Comparison of ENCODE assay signal across 26 cellular contexts in the genomic region with DNA sequence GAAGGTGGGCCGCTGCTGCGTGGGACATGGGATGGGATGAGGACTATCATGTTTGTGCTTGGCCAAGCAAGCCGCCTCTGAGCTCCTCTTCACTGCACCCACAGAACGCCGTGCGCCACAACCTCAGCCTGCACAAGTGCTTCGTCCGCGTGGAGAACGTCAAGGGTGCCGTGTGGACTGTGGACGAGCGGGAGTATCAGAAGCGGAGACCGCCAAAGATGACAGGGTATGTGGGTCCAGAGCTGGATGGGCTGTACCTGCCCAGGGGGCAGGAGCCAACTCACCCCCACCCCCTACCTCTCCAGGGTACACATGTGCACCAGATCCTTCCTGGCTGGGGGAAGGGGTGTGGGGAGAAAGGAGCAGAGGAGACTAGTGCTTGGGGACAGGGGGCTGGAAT. TPM values are rescaled to one million over a fixed set of nuclear protein-coding genes. Genes with fewer than 3 reads are reported as not detected.
DNase-seq lines count a peak whose midpoint lies in the region; ATAC-seq, FAIRE-seq and TF ChIP-seq lines count a peak whose summit lies in the region.
"Had no signal": no experiment of that assay in that cellular context is flagged by ENCODE, and none has a peak within 500 bp of the region (broad histone marks: within the 10 kb centered on the region; RNA-seq: fewer than 3 reads in every experiment).

No MANE protein-coding gene starts in this region.

- H3K27ac Mint-ChIP-seq in endodermal cell = no peak overlapping the region
- H3K27ac Mint-ChIP-seq: CD4-positive, alpha-beta memory T cell had no signal

- H2AFZ ChIP-seq in HepG2 (ENCODE audit: low read length) (no peak overlapping the region), MM.1S (ENCODE audit: low read length) (no peak overlapping the region)

- H4K20me1 ChIP-seq in HepG2 (ENCODE audit: insufficient read depth, low read length) (peaks cover 9% of the 10 kb centered on the region; the same call in 1 of the 2 replicates), MM.1S (ENCODE audit: insufficient read depth, low read length) (no peaks in the 10 kb centered on the region)

- no TSS peak for BruUV-seq in A673 (replicated peaks; lab: Mats Ljungman, UMichigan)
- no TSS peak for BruUV-seq in HepG2 (replicated peaks; lab: Mats Ljungman, UMichigan)

- H3F3A ChIP-seq in MM.1S (ENCODE audit: insufficient read depth, low read length) = no peaks in the 10 kb centered on the region

- peaks cover 56% of the 10 kb centered on the region for H3K36me3 Mint-ChIP-seq in endodermal cell (ENCODE audit: low read depth)

- no peak overlapping the region for H3K4me3 Mint-ChIP-seq in endodermal cell
- H3K4me3 Mint-ChIP-seq: CD4-positive, alpha-beta memory T cell had no signal

- POLR2A ChIA-PET in A673 (lab: Charles Lee; ENCODE audit: low non-redundant PET) (no interaction called here), HepG2 (lab: Yijun Ruan, JAX) (interaction anchor here (0.5 to 2.0 kb wide), 4 partner anchors 10 to 138 kb away, joined by 3 to 7 read pairs (median 3); no protein-coding TSS in a partner anchor)

- in situ Hi-C loops in HepG2 (cut with HindIII; ENCODE audit: extremely low pct_ligation_motif_present, low pct_unique_long_range_greater_than_20kb) = loop anchor here (5.0 kb wide), 4 partner anchors 47 to 222 kb away; partner anchors contain the start of gene FOXP4

- H3K9me2 ChIP-seq in MM.1S (replicated peaks; ENCODE audit: insufficient read depth, low read length) = no peaks in the 10 kb centered on the region

- H3K36me3 ChIP-seq in A673 (ENCODE audit: insufficient read depth, low read length, poor library complexity, severe bottlenecking) = peaks cover 22% of the 10 kb centered on the region
- peaks cover 9% of the 10 kb centered on the region; the same call in 1 of the 2 replicates for H3K36me3 ChIP-seq in SK-N-MC (ENCODE audit: insufficient read depth, low read length)
- H3K36me3 ChIP-seq in HepG2 (replicated peaks in 1 of 2; ENCODE audit: control insufficient read depth in 1 of 2, insufficient read depth in 2 of 2, low read length in 2 of 2) = peaks cover 51 to 82% of the 10 kb centered on the region in 2 experiments
- peaks cover 55% of the 10 kb centered on the region for H3K36me3 ChIP-seq in endodermal cell (ENCODE audit: control insufficient read depth, insufficient read depth, low read length)
- H3K36me3 ChIP-seq in MM.1S (replicated peaks; ENCODE audit: insufficient read depth, low read length) = no peaks in the 10 kb centered on the region

- FAIRE-seq in HepG2 (lab: Jason Lieb, UNC) = no peak
- FAIRE-seq: A204.1, GM12892, RCC 7860 had no signal

- intact Hi-C loops in A673 (cut with micrococcal nuclease; ENCODE audit: unreplicated experiment) (loop anchor here (5.0 kb wide), 1 partner anchor 62 kb away; no protein-coding TSS in a partner anchor), HepG2 (cut with micrococcal nuclease; ENCODE audit: unreplicated experiment) (no loop called here), posterior vena cava (cut with DNase I) (loop anchor here (5.0 to 10.0 kb wide), 3 partner anchors 130 to 227 kb away; no protein-coding TSS in a partner anchor)

- WGBS in HepG2 (ENCODE audit: low lambda C conversion rate) = 98% methylated on average over 15 of the region's 15 CpGs
- 96 to 97% methylated on average over 5 to 15 of the region's 15 CpGs for WGBS in endodermal cell (ENCODE audit: insufficient coverage in 1 of 2, insufficient read length in 1 of 2), 2 experiments

- CTCF ChIA-PET in A673 (lab: Charles Lee) = interaction anchor here (1.0 kb wide), 1 partner anchor 171 kb away, joined by 3 read pairs; no protein-coding TSS in a partner anchor
- CTCF ChIA-PET in HepG2 (lab: Yijun Ruan, JAX; ENCODE audit: low intra/inter-chr PET ratio, low total read pairs) = no interaction called here

- peak in 1 of 2 experiments; percentile 27; a peak in 1 of 4 replicates for TF ChIP-seq POLR2A in HepG2 (IDR thresholded peaks at IDR 0.05; ENCODE audit: insufficient read depth in 1 of 2, low read depth in 2 of 2, low read length in 2 of 2)

- TF ChIP-seq CTCF in A673 (conservative IDR thresholded peaks at IDR 0.05; ENCODE audit: low read depth, low read length) (no peak), HepG2 (CRISPR knock-in tag; IDR thresholded peaks at IDR 0.05) (no peak), endodermal cell (conservative IDR thresholded peaks at IDR 0.05) (no peak), MM.1S (IDR thresholded peaks at IDR 0.05; ENCODE audit: low read length) (no peak)

- peaks cover 8% of the 10 kb centered on the region for H3K4me1 Mint-ChIP-seq in endodermal cell

- H3K79me2 ChIP-seq in HepG2 (ENCODE audit: insufficient read depth, low read length) (no peaks in the 10 kb centered on the region), MM.1S (ENCODE audit: low read length) (no peaks in the 10 kb centered on the region)

- H3K27me3 ChIP-seq in A673 (replicated peaks; ENCODE audit: insufficient read depth, low read depth, low read length, poor library complexity) (no peaks in the 10 kb centered on the region), HepG2 (ENCODE audit: control insufficient read depth in 1 of 2, insufficient read depth in 2 of 2, low read length in 2 of 2) (no peaks in the 10 kb centered on the region), endodermal cell (ENCODE audit: control insufficient read depth, insufficient read depth, low read length, poor library complexity, severe bottlenecking) (no peaks in the 10 kb centered on the region), MM.1S (replicated peaks; ENCODE audit: insufficient read depth, low read length) (no peaks in the 10 kb centered on the region)
- H3K27me3 ChIP-seq: BLaER1 treated with 17β-estradiol and CSF1 and Interleukin-3, amounts not matched to agents 10 nM and 100 nM had no signal

- H3K9ac ChIP-seq in SK-N-MC (ENCODE audit: insufficient read length) (no peak overlapping the region), HepG2 (ENCODE audit: insufficient read depth, low read depth, low read length) (no peak overlapping the region), endodermal cell (ENCODE audit: extremely low read depth, low read length, poor library complexity, severe bottlenecking) (no peak overlapping the region), MM.1S (ENCODE audit: low read length) (no peak overlapping the region)

- TF ChIP-seq EP300 in HepG2 (IDR thresholded peaks at IDR 0.05; ENCODE audit: low read depth in 2 of 2, low read length in 2 of 2) (no peak), HepG2 (CRISPR knock-in tag; IDR thresholded peaks at IDR 0.05; ENCODE audit: borderline replicate concordance) (no peak)

- H3K9me3 ChIP-seq in A673 (ENCODE audit: low read depth, low read length, poor library complexity, severe bottlenecking) (no peaks in the 10 kb centered on the region), SK-N-MC (ENCODE audit: low read depth, low read length) (no peaks in the 10 kb centered on the region), HepG2 (ENCODE audit: low read length) (no peaks in the 10 kb centered on the region), endodermal cell (ENCODE audit: control insufficient read depth, low read length) (no peaks in the 10 kb centered on the region), MM.1S (replicated peaks; ENCODE audit: insufficient read depth, low read length) (no peaks in the 10 kb centered on the region)
- H3K9me3 ChIP-seq: BLaER1 treated with 17β-estradiol and CSF1 and Interleukin-3, amounts not matched to agents 10 nM and 100 nM; Caco-2 had no signal

- ATAC-seq in HepG2 (no peak), GM18861 (IDR thresholded peaks at IDR 0.05; ENCODE audit: unreplicated experiment) (no peak)
- ATAC-seq: SK-N-SH treated with all-trans-retinoic acid at 6 μM for 48 hours had no signal

- H3K9me3 Mint-ChIP-seq in endodermal cell = no peaks in the 10 kb centered on the region
- H3K9me3 Mint-ChIP-seq: CD4-positive, alpha-beta memory T cell had no signal

- H3K4me2 ChIP-seq in HepG2 (ENCODE audit: low read depth, low read length) (no peak overlapping the region), MM.1S (ENCODE audit: low read depth, low read length) (no peak overlapping the region)
- H3K4me2 ChIP-seq: BLaER1 treated with 17β-estradiol and CSF1 and Interleukin-3, amounts not matched to agents 10 nM and 100 nM had no signal

- no peak for TF ChIP-seq RAD21 in HepG2 (CRISPR knock-in tag; IDR thresholded peaks at IDR 0.05)

- H3K27me3 Mint-ChIP-seq in endodermal cell (ENCODE audit: insufficient read depth) = no peaks in the 10 kb centered on the region
- H3K27me3 Mint-ChIP-seq: CD4-positive, alpha-beta memory T cell had no signal

- DNase-seq in A673 (ENCODE audit: low spot score) (no peak), SK-N-MC (ENCODE audit: low read depth, low spot score) (no peak), HepG2 (ENCODE audit: low spot score) (no peak), posterior vena cava (ENCODE audit: low spot score) (peak; percentile 34), endodermal cell (no peak), MM.1S (no peak)
- DNase-seq: AML-193; Caco-2; CD4-positive, alpha-beta memory T cell; DMS79; EL; GDM1; H7; KBM-7; NCI-H1105 treated with DMSO at 0.1 percent for 48 hours; NCI-H146; NCI-H2029; NCI-H446; NCI-H524 treated with DMSO at 0.1 percent for 48 hours; NCI-H774 had no signal

- no peak overlapping the region for H3K4me3 ChIP-seq in A673 (ENCODE audit: low read depth, low read length, poor library complexity, severe bottlenecking)
- H3K4me3 ChIP-seq in SK-N-MC = no peak overlapping the region
- H3K4me3 ChIP-seq in HepG2 (replicated peaks in 1 of 3; ENCODE audit: insufficient read depth in 1 of 3, low read depth in 2 of 3, low read length in 3 of 3) = no peak overlapping the region
- H3K4me3 ChIP-seq in endodermal cell (ENCODE audit: low read length) = no peak overlapping the region
- H3K4me3 ChIP-seq in MM.1S (ENCODE audit: low read length) = no peak overlapping the region
- H3K4me3 ChIP-seq: BLaER1 treated with 17β-estradiol and CSF1 and Interleukin-3, amounts not matched to agents 10 nM and 100 nM had no signal

- H3K4me1 ChIP-seq in A673 (ENCODE audit: insufficient read depth, low read length, poor library complexity, severe bottlenecking) = peaks cover 7% of the 10 kb centered on the region
- H3K4me1 ChIP-seq in HepG2 (ENCODE audit: insufficient read depth, low read length) = peaks cover 19% of the 10 kb centered on the region
- H3K4me1 ChIP-seq in endodermal cell (ENCODE audit: control insufficient read depth, insufficient read depth, low read length) = no peaks in the 10 kb centered on the region
- no peaks in the 10 kb centered on the region for H3K4me1 ChIP-seq in MM.1S (ENCODE audit: low read length)
- H3K4me1 ChIP-seq: Caco-2 had no signal

- peak overlapping the region; percentile 23 for H3K27ac ChIP-seq in A673 (ENCODE audit: low read depth, low read length, poor library complexity, severe bottlenecking)
- 0 out of 2 replicates have a peak overlapping the region, but pooled peaks have one; percentile 5 for H3K27ac ChIP-seq in SK-N-MC
- H3K27ac ChIP-seq in HepG2 (ENCODE audit: extremely low read length, insufficient read depth, low read length) = no peak overlapping the region
- no peak overlapping the region for H3K27ac ChIP-seq in endodermal cell (ENCODE audit: low read depth, low read length)
- H3K27ac ChIP-seq in MM.1S (ENCODE audit: low read length) = no peak overlapping the region
- H3K27ac ChIP-seq: BLaER1 treated with 17β-estradiol and CSF1 and Interleukin-3, amounts not matched to agents 10 nM and 100 nM had no signal

RNA-seq across cellular contexts. Expression of gene MDFI, which starts 43.5 kb away (rescaled TPM):
- total RNA-seq in A673 (2021) = 342 and 346 TPM in 2 replicates
- total RNA-seq in HepG2 (2016; rRNA removed; fragmentation: Illumina TruSeq; extraction: Trizol) = not detected in 2 replicates
- total RNA-seq in HepG2 (2016; cell fraction: cytosol; rRNA removed; fragmentation: Illumina TruSeq; extraction: Trizol; ENCODE audit: low read depth) = not detected in 2 replicates
- not detected in 2 replicates for total RNA-seq in HepG2 (2016; cell fraction: insoluble cytoplasmic fraction; rRNA removed; fragmentation: Illumina TruSeq; extraction: Trizol)
- not detected in 2 replicates for total RNA-seq in HepG2 (2016; cell fraction: membrane; rRNA removed; fragmentation: Illumina TruSeq; extraction: Trizol)
- total RNA-seq in HepG2 (2016; cell fraction: nucleus; rRNA removed; fragmentation: Illumina TruSeq; extraction: Trizol) = not detected in 2 replicates
- polyA plus RNA-seq in HepG2 (2011; rRNA removed) = 0.28 and 0.30 TPM in 2 replicates
- 0.38 and 0.42 TPM in 2 replicates for polyA plus RNA-seq in HepG2 (2011; cell fraction: cytosol; rRNA removed)
- 0.23 and 0.29 TPM in 2 replicates for polyA plus RNA-seq in HepG2 (2011; cell fraction: nucleus; rRNA removed)
- 0.19 TPM in 1 of 2 replicates, not detected in the other for polyA plus RNA-seq in HepG2 (2012)
- polyA plus RNA-seq in HepG2 (2016; cell fraction: cytosol; fragmentation: Illumina TruSeq; extraction: Trizol; ENCODE audit: low read depth) = 0.57 TPM in 1 of 2 replicates, not detected in the other
- polyA plus RNA-seq in HepG2 (2016; cell fraction: insoluble cytoplasmic fraction; fragmentation: Illumina TruSeq; extraction: Trizol; ENCODE audit: low read depth) = not detected in 2 replicates
- polyA plus RNA-seq in HepG2 (2016; cell fraction: membrane; fragmentation: Illumina TruSeq; extraction: Trizol; ENCODE audit: low read depth) = not detected in 2 replicates
- polyA plus RNA-seq in HepG2 (2016; cell fraction: nucleus; fragmentation: Illumina TruSeq; extraction: Trizol; ENCODE audit: insufficient read depth, low read depth) = not detected in 2 replicates
- 0.18 TPM in 1 of 2 replicates, not detected in the other for polyA minus RNA-seq in HepG2 (2011; rRNA and poly(A)+ RNA removed; ENCODE audit: low replicate concordance)
- polyA minus RNA-seq in HepG2 (2011; cell fraction: cytosol; rRNA and poly(A)+ RNA removed) = not detected in 2 replicates
- polyA minus RNA-seq in HepG2 (2011; cell fraction: nucleus; rRNA and poly(A)+ RNA removed) = not detected in 2 replicates
- 1 to 10 TPM; 5.4 to 6.5 TPM for total RNA-seq in posterior vena cava
- 10 to 100 TPM; 52.7 to 80.0 TPM for total RNA-seq in endodermal cell
- polyA plus RNA-seq in endodermal cell (2013, experiment 1 of 2) = 76.9 TPM
- 84.7 TPM for polyA plus RNA-seq in endodermal cell (2013, experiment 2 of 2)
- total RNA-seq: Caco-2; CD4-positive, alpha-beta memory T cell had no signal
- polyA plus RNA-seq: CD4-positive, alpha-beta memory T cell had no signal

RNA-seq across cellular contexts. Expression of gene FOXP4, which starts 48.6 kb away (rescaled TPM):
- total RNA-seq in A673 (2021) (53.9 and 56.7 TPM in 2 replicates), HepG2 (2016; rRNA removed; fragmentation: Illumina TruSeq; extraction: Trizol) (11.0 TPM in 2 replicates), posterior vena cava (10 to 100 TPM; 16.8 to 26.9 TPM), endodermal cell (10 to 100 TPM; 44.4 to 47.7 TPM)
- 2.8 and 3.0 TPM in 2 replicates for total RNA-seq in HepG2 (2016; cell fraction: cytosol; rRNA removed; fragmentation: Illumina TruSeq; extraction: Trizol; ENCODE audit: low read depth)
- total RNA-seq in HepG2 (2016; cell fraction: insoluble cytoplasmic fraction; rRNA removed; fragmentation: Illumina TruSeq; extraction: Trizol) = 9.5 and 11.3 TPM in 2 replicates
- 15.4 and 15.8 TPM in 2 replicates for total RNA-seq in HepG2 (2016; cell fraction: membrane; rRNA removed; fragmentation: Illumina TruSeq; extraction: Trizol)
- 14.9 TPM in 2 replicates for total RNA-seq in HepG2 (2016; cell fraction: nucleus; rRNA removed; fragmentation: Illumina TruSeq; extraction: Trizol)
- polyA plus RNA-seq in HepG2 (2011; rRNA removed) = 12.4 and 15.9 TPM in 2 replicates
- polyA plus RNA-seq in HepG2 (2011; cell fraction: cytosol; rRNA removed) = 6.6 and 10.1 TPM in 2 replicates
- polyA plus RNA-seq in HepG2 (2011; cell fraction: nucleus; rRNA removed) = 47.8 and 59.4 TPM in 2 replicates
- 53.6 and 69.1 TPM in 2 replicates for polyA plus RNA-seq in HepG2 (2012)
- 10.9 and 11.7 TPM in 2 replicates for polyA plus RNA-seq in HepG2 (2016; cell fraction: cytosol; fragmentation: Illumina TruSeq; extraction: Trizol; ENCODE audit: low read depth)
- 37.6 and 56.8 TPM in 2 replicates for polyA plus RNA-seq in HepG2 (2016; cell fraction: insoluble cytoplasmic fraction; fragmentation: Illumina TruSeq; extraction: Trizol; ENCODE audit: low read depth)
- 44.1 and 44.7 TPM in 2 replicates for polyA plus RNA-seq in HepG2 (2016; cell fraction: membrane; fragmentation: Illumina TruSeq; extraction: Trizol; ENCODE audit: low read depth)
- 75.1 and 80.7 TPM in 2 replicates for polyA plus RNA-seq in HepG2 (2016; cell fraction: nucleus; fragmentation: Illumina TruSeq; extraction: Trizol; ENCODE audit: insufficient read depth, low read depth)
- 3.3 and 26.4 TPM in 2 replicates for polyA minus RNA-seq in HepG2 (2011; rRNA and poly(A)+ RNA removed; ENCODE audit: low replicate concordance)
- 29.5 and 30.0 TPM in 2 replicates for polyA minus RNA-seq in HepG2 (2011; cell fraction: cytosol; rRNA and poly(A)+ RNA removed)
- polyA minus RNA-seq in HepG2 (2011; cell fraction: nucleus; rRNA and poly(A)+ RNA removed) = 15.2 and 15.5 TPM in 2 replicates
- polyA plus RNA-seq in endodermal cell (2013, experiment 1 of 2) = 54.1 TPM
- polyA plus RNA-seq in endodermal cell (2013, experiment 2 of 2) = 47.0 TPM

Comparison
In these comparisons a context has a peak if more than half of its experiments do, and no peak if none do; other contexts are left out.
1. H3K27ac ChIP-seq: peak in A673 (single experiment) and SK-N-MC (single experiment); none in HepG2 (single experiment), endodermal cell (single experiment) and MM.1S (single experiment).
2. RNA of gene MDFI, which starts 43.5 kb away (total RNA-seq): 342 to 346 TPM in A673 and 52.7 to 80.0 TPM in endodermal cell; 5.4 to 6.5 TPM in posterior vena cava and not detected in HepG2; every median in the first group is over 4 times any median in the second.